ENCODE assay signal across 9 cellular contexts in the genomic region with DNA sequence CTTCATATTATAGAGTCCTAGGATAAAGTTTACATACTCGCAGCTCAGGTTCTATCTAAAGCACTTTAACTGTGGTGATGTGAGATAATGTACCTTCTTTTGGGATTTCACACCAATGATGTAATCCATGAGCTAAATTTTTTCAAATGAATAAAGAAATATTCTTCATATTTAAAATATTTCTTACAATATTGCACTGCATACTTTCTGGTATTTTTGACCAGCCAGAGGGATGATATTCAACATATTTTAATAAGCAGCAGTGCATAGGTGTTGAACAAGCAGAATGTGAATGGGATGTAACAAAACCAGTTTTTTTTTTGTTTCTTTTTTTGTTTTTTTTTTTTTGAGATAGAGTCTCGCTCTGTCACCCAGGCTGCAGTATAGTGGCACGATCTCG.
"Had no signal": no experiment of that assay in that cellular context is flagged by ENCODE, and none has a peak within 500 bp of the region (broad histone marks: within the 10 kb centered on the region; RNA-seq: fewer than 3 reads in every experiment).

No MANE protein-coding gene starts in this region.

- H3K4me3 ChIP-seq: GM23248, HAP-1 had no signal

- H3K27ac ChIP-seq: GM23248, HL-60 had no signal

- H3K36me3 ChIP-seq: HAP-1 had no signal

- DNase-seq: GM23248, GOT3, H7, HFFc6, KG1 had no signal

- H2AFZ ChIP-seq: GM23248 had no signal

- H3K9ac ChIP-seq: GM23248 had no signal

- H3K4me1 ChIP-seq: HAP-1 had no signal

- ATAC-seq: HCT116 had no signal

- FAIRE-seq: HTR-8/SVneo had no signal
